8 cellular contexts compared by ENCODE assay signal in the genomic region with DNA sequence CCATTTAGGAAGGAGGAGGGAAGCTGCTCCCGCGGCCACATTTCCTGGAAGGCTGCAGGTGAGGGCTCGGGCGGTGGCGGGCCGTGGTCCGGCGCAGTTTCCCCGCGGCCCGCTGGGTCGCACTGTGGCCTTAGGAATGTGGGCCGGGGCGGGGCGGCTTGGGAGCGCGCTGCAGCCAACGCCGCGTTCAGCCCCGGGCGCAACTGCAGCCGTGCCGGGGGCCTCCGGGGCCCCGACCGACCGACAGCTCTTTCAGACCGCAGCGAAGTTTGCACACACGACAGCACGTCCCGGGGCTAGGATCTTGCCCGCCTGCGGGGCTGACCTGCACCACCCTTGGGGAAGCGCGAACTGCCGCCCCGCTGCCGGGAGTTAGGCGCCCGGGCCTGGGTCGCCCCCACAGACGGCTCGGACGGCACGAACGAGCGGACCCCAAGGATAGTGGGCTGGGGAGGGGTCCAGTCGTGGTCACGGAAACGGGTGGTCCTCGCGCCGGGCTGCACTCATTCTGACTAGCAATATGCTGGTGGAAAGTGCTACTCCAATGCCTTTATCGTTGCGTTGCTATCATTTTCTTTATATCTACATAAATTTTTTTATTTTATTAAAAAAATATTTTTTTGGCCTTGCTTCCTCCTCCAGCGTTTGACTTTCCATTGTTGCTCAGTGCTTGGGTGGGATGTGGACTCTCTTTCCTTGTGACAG.
A peak's percentile ranks its signal among the peaks of the same experiment; 100 is the strongest.
DNase-seq lines count a peak whose midpoint lies in the region; ATAC-seq and TF ChIP-seq lines count a peak whose summit lies in the region.

No MANE protein-coding gene starts in this region.

- H3K4me2 ChIP-seq in BLaER1 (peak overlapping the region; percentile 88), PC-3 (ENCODE audit: low read length) (peak overlapping the region; percentile 83), fibroblast of lung (ENCODE audit: extremely low read depth, insufficient read depth, low read length) (peak overlapping the region; percentile 87)

- no peaks in the 10 kb centered on the region for H3K79me2 ChIP-seq in PC-3 (ENCODE audit: low read length)
- no peaks in the 10 kb centered on the region for H3K79me2 ChIP-seq in fibroblast of lung (ENCODE audit: control insufficient read depth, insufficient read depth, low read length)

- POLR2A ChIA-PET in PC-3 (lab: Charles Lee; ENCODE audit: unreplicated experiment) = interaction anchor here (0.6 to 0.7 kb wide), 3 partner anchors 45 to 289 kb away, joined by 3 to 8 read pairs (median 4); no protein-coding TSS in a partner anchor

- peak overlapping the region; percentile 70 for H2AFZ ChIP-seq in PC-3 (ENCODE audit: low read length)
- peak overlapping the region; percentile 87 for H2AFZ ChIP-seq in fibroblast of lung (ENCODE audit: low read length)

- H4K20me1 ChIP-seq in BLaER1 (no peaks in the 10 kb centered on the region), PC-3 (ENCODE audit: low read length) (no peaks in the 10 kb centered on the region), fibroblast of lung (ENCODE audit: control insufficient read depth, extremely low read depth, insufficient read depth, low read length) (no peaks in the 10 kb centered on the region)

- TF ChIP-seq CTCF in HFF-Myc (IDR thresholded peaks at IDR 0.05; ENCODE audit: low read depth, low read length, missing control alignments) (peak; percentile 82), PC-3 (conservative IDR thresholded peaks at IDR 0.05; ENCODE audit: low read depth, low read length) (peak; percentile 85), fibroblast of lung (conservative IDR thresholded peaks at IDR 0.05 in 1 of 2, IDR thresholded peaks at IDR 0.05 in 1 of 2; ENCODE audit: low read depth in 1 of 2, low read length in 2 of 2) (peak; percentile 57 to 64)

- H3K27ac ChIP-seq in BLaER1 = no peak overlapping the region
- peak overlapping the region; percentile 42 for H3K27ac ChIP-seq in PC-3 (ENCODE audit: low read length)
- H3K27ac ChIP-seq in fibroblast of lung (ENCODE audit: insufficient read depth, low read length) = no peak overlapping the region
- H3K27ac ChIP-seq in muscle layer of duodenum (ENCODE audit: low read length) = peak overlapping the region; percentile 3

- 0 out of 2 replicates have a peak, but pooled peaks cover 6% of the 10 kb centered on the region for H3K4me1 ChIP-seq in BLaER1
- peaks cover 29% of the 10 kb centered on the region for H3K4me1 ChIP-seq in PC-3 (ENCODE audit: insufficient read depth, low read length)
- no peaks in the 10 kb centered on the region for H3K4me1 ChIP-seq in fibroblast of lung (ENCODE audit: control insufficient read depth, extremely low read depth, insufficient read depth, low read length)
- H3K4me1 ChIP-seq in muscle layer of duodenum (ENCODE audit: control insufficient read depth in 1 of 2, insufficient read depth in 2 of 2, low read length in 2 of 2) = peaks cover 3 to 4% of the 10 kb centered on the region in 2 donors

- H3K9ac ChIP-seq in BLaER1 (peak overlapping the region; percentile 54), PC-3 (ENCODE audit: low read length) (peak overlapping the region; percentile 67), fibroblast of lung (ENCODE audit: insufficient read depth, low read length) (peak overlapping the region; percentile 45)

- CTCF ChIA-PET in PC-3 (lab: Charles Lee) = interaction anchor here (0.5 to 2.7 kb wide), 6 partner anchors 70 to 428 kb away, joined by 3 to 10 read pairs (median 3); a partner anchor contains a TSS

- no peaks in the 10 kb centered on the region for H3K9me2 ChIP-seq in PC-3 (replicated peaks; ENCODE audit: low read length)

- no peaks in the 10 kb centered on the region for H3F3A ChIP-seq in PC-3 (ENCODE audit: low read length, unreplicated experiment)

- H3K36me3 ChIP-seq in BLaER1 (no peaks in the 10 kb centered on the region), PC-3 (ENCODE audit: low read depth, low read length) (no peaks in the 10 kb centered on the region), fibroblast of lung (ENCODE audit: control insufficient read depth, insufficient read depth, low read length) (no peaks in the 10 kb centered on the region), muscle layer of duodenum (ENCODE audit: control insufficient read depth in 1 of 2, insufficient read depth in 2 of 2, low read length in 2 of 2) (no peaks in the 10 kb centered on the region)

- no TSS peak for BruUV-seq in PC-3 (replicated peaks; lab: Mats Ljungman, UMichigan)

- H3K27me3 ChIP-seq in BLaER1 = peaks cover 26% of the 10 kb centered on the region
- no peaks in the 10 kb centered on the region for H3K27me3 ChIP-seq in PC-3 (ENCODE audit: low read length)
- no peaks in the 10 kb centered on the region for H3K27me3 ChIP-seq in fibroblast of lung (ENCODE audit: control insufficient read depth, insufficient read depth, low read length)
- H3K27me3 ChIP-seq in muscle layer of duodenum (ENCODE audit: low read depth, low read length) = no peaks in the 10 kb centered on the region

- H3K9me3 ChIP-seq in BLaER1 (no peaks in the 10 kb centered on the region), PC-3 (ENCODE audit: low read length) (no peaks in the 10 kb centered on the region), fibroblast of lung (ENCODE audit: control insufficient read depth, insufficient read depth, low read depth, low read length) (no peaks in the 10 kb centered on the region), muscle layer of duodenum (ENCODE audit: control insufficient read depth in 1 of 2, low read length in 2 of 2) (no peaks in the 10 kb centered on the region)

- DNase-seq in HFF-Myc (ENCODE audit: extremely low read depth, low read depth) (no peak), PC-3 (peak; percentile 85), activated T-helper 1 cell treated with Interleukin-2 at 50 U/mL for 16 hours (ENCODE audit: low read depth) (peak; percentile 55), fibroblast of lung (ENCODE audit: low read depth in 2 of 2) (peak; percentile 44 to 52), NK-92 (lab: John Stamatoyannopoulos, UW; ENCODE audit: unreplicated experiment) (no peak)
- DNase-seq in stimulated activated CD8-positive, alpha-beta memory T cell treated with anti-CD3 and anti-CD28 coated beads, Interleukin-4, amount 100 ng/mL, for 4 hours (ENCODE audit: low read depth in 2 of 2, low spot score in 1 of 2) = peak; percentile 8 to 13

- ATAC-seq in PC-3 = peak; percentile 96

- intact Hi-C loops in PC-3 (cut with micrococcal nuclease) = loop anchor here (1.0 to 5.0 kb wide), 4 partner anchors 76 to 293 kb away; no protein-coding TSS in a partner anchor

- peak overlapping the region; percentile 64 for H3K4me3 ChIP-seq in BLaER1
- peak overlapping the region; percentile 48 for H3K4me3 ChIP-seq in HFF-Myc (replicated peaks; ENCODE audit: low read depth, low read length)
- H3K4me3 ChIP-seq in PC-3 (ENCODE audit: low read length) = peak overlapping the region; percentile 65
- peak overlapping the region; percentile 63 to 73 (median 68) for H3K4me3 ChIP-seq in fibroblast of lung (replicated peaks in 1 of 4; ENCODE audit: control extremely low read depth in 1 of 4, insufficient read depth in 1 of 4, low read depth in 3 of 4, low read length in 4 of 4)
- peak overlapping the region; percentile 44 to 76 for H3K4me3 ChIP-seq in muscle layer of duodenum (ENCODE audit: low read depth in 1 of 2, low read length in 2 of 2)

Comparison
In these comparisons a context has a peak if more than half of its experiments do, and no peak if none do; other contexts are left out.
1. H3K27ac ChIP-seq: peak in PC-3 (single experiment) and muscle layer of duodenum (single experiment); none in BLaER1 (single experiment) and fibroblast of lung (single experiment).
2. DNase-seq: peak in PC-3 (single experiment), activated T-helper 1 cell treated with Interleukin-2 at 50 U/mL for 16 hours (single experiment), fibroblast of lung (2 of 2) and stimulated activated CD8-positive, alpha-beta memory T cell treated with anti-CD3 and anti-CD28 coated beads, Interleukin-4, amount 100 ng/mL, for 4 hours (2 of 2); none in HFF-Myc (single experiment) and NK-92 (single experiment).
3. Peak in every context shown above with its lines, with median percentiles within 50 percentile points of each other: H3K4me2 ChIP-seq, H3K4me3 ChIP-seq, H3K9ac ChIP-seq and CTCF ChIP-seq.